Comparison of ENCODE assay signal across 8 cellular contexts in the genomic region with DNA sequence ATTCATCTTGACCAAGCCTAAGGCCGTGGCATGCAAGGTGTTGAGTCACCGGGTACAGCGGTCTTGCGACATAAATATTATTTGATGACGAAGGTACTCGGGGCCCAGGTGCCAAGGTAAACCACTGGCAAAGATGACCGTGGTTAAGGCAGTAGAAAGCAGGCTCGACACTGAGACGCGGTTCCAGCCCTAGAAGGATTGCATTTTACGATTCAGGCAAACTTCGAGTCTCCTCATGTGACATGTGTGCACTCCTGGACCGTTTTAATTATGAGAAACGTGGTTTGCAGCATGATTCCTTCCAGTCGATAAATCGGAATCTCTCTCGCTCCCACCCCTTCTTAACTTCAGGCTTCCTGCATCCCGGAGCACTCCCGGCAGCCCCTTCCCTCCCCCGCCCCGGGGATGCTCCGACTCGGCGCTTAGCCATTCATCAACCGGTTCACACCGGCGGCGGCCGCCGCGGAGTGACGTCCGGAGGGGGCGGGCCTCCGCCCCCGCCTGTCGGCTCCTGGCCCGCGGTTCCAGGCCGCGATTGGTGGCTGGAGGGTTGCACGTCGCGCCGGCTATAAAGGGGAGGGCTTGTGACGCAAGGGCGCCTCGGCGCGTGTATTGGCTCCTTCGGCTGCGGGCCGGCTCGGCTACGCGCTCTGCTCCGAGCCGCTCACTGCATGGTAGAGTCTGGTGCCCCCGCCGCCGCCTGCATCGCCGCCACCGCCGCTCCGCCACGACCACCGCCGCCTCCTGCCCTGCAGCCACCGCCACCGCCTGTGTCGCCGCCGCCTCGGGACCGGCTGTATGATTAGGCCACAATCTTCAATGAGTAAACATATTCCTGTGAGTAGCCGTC. TPM values are rescaled to one million over a fixed set of nuclear protein-coding genes. Genes with fewer than 3 reads are reported as not detected.
A peak's percentile ranks its signal among the peaks of the same experiment; 100 is the strongest.
DNase-seq lines count a peak whose midpoint lies in the region; ATAC-seq, FAIRE-seq and TF ChIP-seq lines count a peak whose summit lies in the region.

LOC128125822 (plus strand) TSS at position 598 of the 850 bp plus-strand sequence.
PTP4A1 (plus strand) TSS at position 598 of the 850 bp plus-strand sequence. CDS start 4,401 bp downstream, outside the sequence.

- no peaks in the 10 kb centered on the region for H3K9me3 ChIP-seq in HepG2 (ENCODE audit: low read length)

- intact Hi-C loops in HepG2 (cut with micrococcal nuclease; ENCODE audit: unreplicated experiment): loop anchor here (1.0 kb wide), 1 partner anchor 114 kb away; no protein-coding TSS in a partner anchor

- peaks cover 95% of the 10 kb centered on the region for H3K79me2 ChIP-seq in HepG2 (ENCODE audit: insufficient read depth, low read length)

- peaks cover 36% of the 10 kb centered on the region for H4K20me1 ChIP-seq in HepG2 (ENCODE audit: insufficient read depth, low read length)

- in situ Hi-C loops in HepG2 (cut with HindIII; ENCODE audit: extremely low pct_ligation_motif_present, low pct_unique_long_range_greater_than_20kb): loop anchor here (5.0 kb wide), 3 partner anchors 55 to 220 kb away; no protein-coding TSS in a partner anchor

- POLR2A ChIA-PET in HepG2 (lab: Yijun Ruan, JAX): interaction anchor here (1.1 to 2.9 kb wide), 6 partner anchors 39 to 219 kb away, joined by 3 to 25 read pairs (median 4); no protein-coding TSS in a partner anchor

- peak; percentile 83 to 89 for TF ChIP-seq POLR2A in HepG2 (IDR thresholded peaks at IDR 0.05; ENCODE audit: insufficient read depth in 1 of 2, low read depth in 2 of 2, low read length in 2 of 2)

- H3K9ac ChIP-seq in HepG2 (ENCODE audit: insufficient read depth, low read depth, low read length): peak within 1 kb of the TSS; percentile 99

- FAIRE-seq in HepG2 (lab: Jason Lieb, UNC): no peak

- H3K4me1 ChIP-seq in HepG2 (ENCODE audit: insufficient read depth, low read length): peaks cover 61% of the 10 kb centered on the region

- TF ChIP-seq CTCF in HepG2 (CRISPR knock-in tag; IDR thresholded peaks at IDR 0.05): peak; percentile 31

- CTCF ChIA-PET in HepG2 (lab: Yijun Ruan, JAX; ENCODE audit: low intra/inter-chr PET ratio, low total read pairs): interaction anchor here (2.9 kb wide), 1 partner anchor 219 kb away, joined by 32 read pairs; no protein-coding TSS in a partner anchor

- H2AFZ ChIP-seq in HepG2 (ENCODE audit: low read length): no peak within 1 kb of the TSS

- no peaks in the 10 kb centered on the region; a peak in 1 of 5 replicates for H3K27me3 ChIP-seq in HepG2 (ENCODE audit: control insufficient read depth in 1 of 2, insufficient read depth in 2 of 2, low read length in 2 of 2)

- ATAC-seq in GM19372 (IDR thresholded peaks at IDR 0.05; ENCODE audit: low read depth, unreplicated experiment): peak; percentile 82
- ATAC-seq in HG03558 (IDR thresholded peaks at IDR 0.05; ENCODE audit: extremely low read depth, unreplicated experiment): peak; percentile 87
- peak; percentile 90 for ATAC-seq in HepG2

- peak within 1 kb of the TSS; percentile 96 for H3K4me2 ChIP-seq in HepG2 (ENCODE audit: low read depth, low read length)

- peak within 1 kb of the TSS; percentile 78 to 95 (median 89) for H3K4me3 ChIP-seq in HepG2 (replicated peaks in 1 of 3; ENCODE audit: insufficient read depth in 1 of 3, low read depth in 2 of 3, low read length in 3 of 3)

- H3K27ac ChIP-seq in HepG2 (ENCODE audit: extremely low read length, insufficient read depth, low read length): peak within 1 kb of the TSS; percentile 96

- WGBS in HepG2 (ENCODE audit: low lambda C conversion rate): 1% methylated on average over 35 of the region's 77 CpGs

- H3K36me3 ChIP-seq in HepG2 (replicated peaks in 1 of 2; ENCODE audit: control insufficient read depth in 1 of 2, insufficient read depth in 2 of 2, low read length in 2 of 2): peaks cover 5 to 10% of the 10 kb centered on the region in 2 experiments

- BruUV-seq in HepG2 (replicated peaks; lab: Mats Ljungman, UMichigan): no TSS peak

- TF ChIP-seq EP300 in HepG2 (IDR thresholded peaks at IDR 0.05; ENCODE audit: low read depth in 2 of 2, low read length in 2 of 2) (peak; percentile 58 to 70), HepG2 (CRISPR knock-in tag; IDR thresholded peaks at IDR 0.05; ENCODE audit: borderline replicate concordance) (peak; percentile 3; the same call in 1 of the 2 replicates)

- DNase-seq in C1 segment of cervical spinal cord (lab: John Stamatoyannopoulos, UW): peak; percentile 77 to 99 (median 98)
- peak; percentile 96 for DNase-seq in NCI-H748 treated with DMSO at 0.1 percent for 48 hours (lab: John Stamatoyannopoulos, UW)
- peak; percentile 94 to 95 for DNase-seq in activated CD4-positive, alpha-beta T cell treated with anti-CD3 and anti-CD28 coated beads, Interleukin-2, amount 50 U/mL, for 4 hours
- peak; percentile 98 for DNase-seq in dermis blood vessel endothelial cell
- peak; percentile 95 for DNase-seq in HepG2 (ENCODE audit: low spot score)
- DNase-seq in stimulated activated CD4-positive, alpha-beta T cell treated with anti-CD3 and anti-CD28 coated beads, Interleukin-4, amount 100 ng/mL, for 1 hour: peak; percentile 96

- no peak; the same call in 1 of the 2 replicates for TF ChIP-seq RAD21 in HepG2 (CRISPR knock-in tag; IDR thresholded peaks at IDR 0.05)

TF ChIP-seq in HepG2, 621 proteins besides CTCF, POLR2A, EP300 and RAD21 (continues in another document):
- TF ChIP-seq, protein P1, sequence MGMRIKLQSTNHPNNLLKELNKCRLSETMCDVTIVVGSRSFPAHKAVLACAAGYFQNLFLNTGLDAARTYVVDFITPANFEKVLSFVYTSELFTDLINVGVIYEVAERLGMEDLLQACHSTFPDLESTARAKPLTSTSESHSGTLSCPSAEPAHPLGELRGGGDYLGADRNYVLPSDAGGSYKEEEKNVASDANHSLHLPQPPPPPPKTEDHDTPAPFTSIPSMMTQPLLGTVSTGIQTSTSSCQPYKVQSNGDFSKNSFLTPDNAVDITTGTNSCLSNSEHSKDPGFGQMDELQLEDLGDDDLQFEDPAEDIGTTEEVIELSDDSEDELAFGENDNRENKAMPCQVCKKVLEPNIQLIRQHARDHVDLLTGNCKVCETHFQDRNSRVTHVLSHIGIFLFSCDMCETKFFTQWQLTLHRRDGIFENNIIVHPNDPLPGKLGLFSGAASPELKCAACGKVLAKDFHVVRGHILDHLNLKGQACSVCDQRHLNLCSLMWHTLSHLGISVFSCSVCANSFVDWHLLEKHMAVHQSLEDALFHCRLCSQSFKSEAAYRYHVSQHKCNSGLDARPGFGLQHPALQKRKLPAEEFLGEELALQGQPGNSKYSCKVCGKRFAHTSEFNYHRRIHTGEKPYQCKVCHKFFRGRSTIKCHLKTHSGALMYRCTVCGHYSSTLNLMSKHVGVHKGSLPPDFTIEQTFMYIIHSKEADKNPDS (CRISPR knock-in tag; IDR thresholded peaks at IDR 0.05): 0 out of 2 replicates have a peak, but pooled peaks have one; percentile 22
- TF ChIP-seq CEBPB (IDR thresholded peaks at IDR 0.05; ENCODE audit: borderline replicate concordance, low read depth, low read length) (peak; percentile 97), SMARCE1 (IDR thresholded peaks at IDR 0.05; ENCODE audit: borderline replicate concordance) (no peak), PAF1 (CRISPR knock-in tag; IDR thresholded peaks at IDR 0.05) (peak; percentile 66), ZNF878 (CRISPR knock-in tag; IDR thresholded peaks at IDR 0.05) (peak; percentile 95), CHCHD3 (CRISPR knock-in tag; IDR thresholded peaks at IDR 0.05) (no peak), AGO1 (IDR thresholded peaks at IDR 0.05; ENCODE audit: low read depth, low read length, poor library complexity, severe bottlenecking) (no peak), ZNF350 (CRISPR knock-in tag; IDR thresholded peaks at IDR 0.05; ENCODE audit: borderline replicate concordance, low read depth) (no peak; the same call in none of the 2 replicates)
- TF ChIP-seq, protein P2, sequence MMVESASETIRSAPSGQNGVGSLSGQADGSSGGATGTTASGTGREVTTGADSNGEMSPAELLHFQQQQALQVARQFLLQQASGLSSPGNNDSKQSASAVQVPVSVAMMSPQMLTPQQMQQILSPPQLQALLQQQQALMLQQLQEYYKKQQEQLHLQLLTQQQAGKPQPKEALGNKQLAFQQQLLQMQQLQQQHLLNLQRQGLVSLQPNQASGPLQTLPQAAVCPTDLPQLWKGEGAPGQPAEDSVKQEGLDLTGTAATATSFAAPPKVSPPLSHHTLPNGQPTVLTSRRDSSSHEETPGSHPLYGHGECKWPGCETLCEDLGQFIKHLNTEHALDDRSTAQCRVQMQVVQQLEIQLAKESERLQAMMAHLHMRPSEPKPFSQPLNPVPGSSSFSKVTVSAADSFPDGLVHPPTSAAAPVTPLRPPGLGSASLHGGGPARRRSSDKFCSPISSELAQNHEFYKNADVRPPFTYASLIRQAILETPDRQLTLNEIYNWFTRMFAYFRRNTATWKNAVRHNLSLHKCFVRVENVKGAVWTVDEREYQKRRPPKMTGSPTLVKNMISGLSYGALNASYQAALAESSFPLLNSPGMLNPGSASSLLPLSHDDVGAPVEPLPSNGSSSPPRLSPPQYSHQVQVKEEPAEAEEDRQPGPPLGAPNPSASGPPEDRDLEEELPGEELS (CRISPR knock-in tag; IDR thresholded peaks at IDR 0.05): peak; percentile 36

RNA-seq across cellular contexts. Expression of gene PTP4A1, which starts in this region (rescaled TPM):
- total RNA-seq in dermis blood vessel endothelial cell (27.9 and 73.0 TPM in 2 replicates), HepG2 (2016; rRNA removed; fragmentation: Illumina TruSeq; extraction: Trizol) (376 and 681 TPM in 2 replicates)
- total RNA-seq in HepG2 (2016; cell fraction: cytosol; rRNA removed; fragmentation: Illumina TruSeq; extraction: Trizol; ENCODE audit: low read depth): 72.5 and 82.8 TPM in 2 replicates
- total RNA-seq in HepG2 (2016; cell fraction: insoluble cytoplasmic fraction; rRNA removed; fragmentation: Illumina TruSeq; extraction: Trizol): 381 and 654 TPM in 2 replicates
- total RNA-seq in HepG2 (2016; cell fraction: membrane; rRNA removed; fragmentation: Illumina TruSeq; extraction: Trizol): 431 TPM in 2 replicates
- 336 and 365 TPM in 2 replicates for total RNA-seq in HepG2 (2016; cell fraction: nucleus; rRNA removed; fragmentation: Illumina TruSeq; extraction: Trizol)
- polyA plus RNA-seq in HepG2 (2011; rRNA removed): 127 and 141 TPM in 2 replicates
- 61.2 and 126 TPM in 2 replicates for polyA plus RNA-seq in HepG2 (2011; cell fraction: cytosol; rRNA removed)
- 48.0 and 68.5 TPM in 2 replicates for polyA plus RNA-seq in HepG2 (2011; cell fraction: nucleus; rRNA removed)
- polyA plus RNA-seq in HepG2 (2012): 273 TPM in 2 replicates
- polyA plus RNA-seq in HepG2 (2016; cell fraction: cytosol; fragmentation: Illumina TruSeq; extraction: Trizol; ENCODE audit: low read depth): 53.9 and 75.2 TPM in 2 replicates
- 710 and 726 TPM in 2 replicates for polyA plus RNA-seq in HepG2 (2016; cell fraction: insoluble cytoplasmic fraction; fragmentation: Illumina TruSeq; extraction: Trizol; ENCODE audit: low read depth)
- polyA plus RNA-seq in HepG2 (2016; cell fraction: membrane; fragmentation: Illumina TruSeq; extraction: Trizol; ENCODE audit: low read depth): 254 and 286 TPM in 2 replicates
- polyA plus RNA-seq in HepG2 (2016; cell fraction: nucleus; fragmentation: Illumina TruSeq; extraction: Trizol; ENCODE audit: insufficient read depth, low read depth): 411 and 435 TPM in 2 replicates
- polyA minus RNA-seq in HepG2 (2011; rRNA and poly(A)+ RNA removed; ENCODE audit: low replicate concordance): 36.0 and 84.0 TPM in 2 replicates
- 187 and 229 TPM in 2 replicates for polyA minus RNA-seq in HepG2 (2011; cell fraction: cytosol; rRNA and poly(A)+ RNA removed)
- 195 and 232 TPM in 2 replicates for polyA minus RNA-seq in HepG2 (2011; cell fraction: nucleus; rRNA and poly(A)+ RNA removed)

Comparison
In these comparisons a context has a peak if more than half of its experiments do, and no peak if none do; other contexts are left out.
1. Peak in every context shown above with its lines: DNase-seq, ATAC-seq, H3K4me3 ChIP-seq and H3K27ac ChIP-seq.